15 cellular contexts compared by ENCODE assay signal in genomic region chr2:128746356-128746755, GRCh38.
DNase-seq lines count a peak whose midpoint lies in the region; ATAC-seq, FAIRE-seq and TF ChIP-seq lines count a peak whose summit lies in the region.
"Had no signal": no experiment of that assay in that cellular context is flagged by ENCODE, and none has a peak within 500 bp of the region (broad histone marks: within the 10 kb centered on the region; RNA-seq: fewer than 3 reads in every experiment).

No MANE protein-coding gene starts in this region.

- H3K27me3 Mint-ChIP-seq in osteocyte (ENCODE audit: unreplicated experiment): no peaks in the 10 kb centered on the region
- H3K27me3 Mint-ChIP-seq: stimulated activated memory B cell treated with anti-CD40 and anti-IgM and Interleukin-4, amounts not matched to agents 10 μg/mL and 1 μg/mL and 100 μg/mL, for 72 hours had no signal

- peak; percentile 41 for DNase-seq in HTR-8/SVneo (ENCODE audit: insufficient read length, low spot score)
- peak; percentile 90 for DNase-seq in RWPE2 (ENCODE audit: low spot score)
- DNase-seq in fibroblast of pulmonary artery (ENCODE audit: low read depth): peak; percentile 96
- DNase-seq in osteocyte (ENCODE audit: extremely low spot score, unreplicated experiment): peak; percentile 83
- DNase-seq in Kasumi-1 (lab: John Stamatoyannopoulos, UW): no peak
- DNase-seq in cerebellum (ENCODE audit: low spot score): no peak
- no peak for DNase-seq in activated CD4-positive, CD25-positive, alpha-beta regulatory T cell (lab: John Stamatoyannopoulos, UW)
- no peak for DNase-seq in stimulated activated CD4-positive, alpha-beta T cell treated with anti-CD3 and anti-CD28 coated beads, Interleukin-1b, Interleukin-23, amount 100 ng/mL, for 48 hours
- DNase-seq: activated CD4-positive, alpha-beta T cell treated with anti-CD3 and anti-CD28 coated beads, Interleukin-2, amount 50 U/mL, for 1 hour; activated effector memory CD4-positive, alpha-beta T cell treated with anti-CD3 and anti-CD28 coated beads, Interleukin-2, amount 50 U/mL, for 16 hours; BE2C; colonic mucosa; foreskin fibroblast; NCI-H187 had no signal

- H3K36me3 Mint-ChIP-seq in osteocyte (ENCODE audit: unreplicated experiment): no peaks in the 10 kb centered on the region
- H3K36me3 Mint-ChIP-seq: stimulated activated memory B cell treated with anti-CD40 and anti-IgM and Interleukin-4, amounts not matched to agents 10 μg/mL and 1 μg/mL and 100 μg/mL, for 72 hours had no signal

- peak overlapping the region; percentile 34 for H3K4me3 Mint-ChIP-seq in osteocyte (ENCODE audit: unreplicated experiment)
- H3K4me3 Mint-ChIP-seq: stimulated activated memory B cell treated with anti-CD40 and anti-IgM and Interleukin-4, amounts not matched to agents 10 μg/mL and 1 μg/mL and 100 μg/mL, for 72 hours had no signal

- H3K4me3 ChIP-seq in RWPE2 (ENCODE audit: severe bottlenecking) (no peak overlapping the region), fibroblast of pulmonary artery (replicated peaks; ENCODE audit: low read depth, low read length) (peak overlapping the region; percentile 10)
- H3K4me3 ChIP-seq: colonic mucosa had no signal

- H3K9me3 Mint-ChIP-seq in osteocyte (ENCODE audit: unreplicated experiment): no peaks in the 10 kb centered on the region
- H3K9me3 Mint-ChIP-seq: stimulated activated memory B cell treated with anti-CD40 and anti-IgM and Interleukin-4, amounts not matched to agents 10 μg/mL and 1 μg/mL and 100 μg/mL, for 72 hours had no signal

- peak; percentile 95 for ATAC-seq in RWPE2 (ENCODE audit: low read depth)
- ATAC-seq: stimulated activated memory B cell treated with anti-CD40 and anti-IgM and Interleukin-4, amounts not matched to agents 10 μg/mL and 1 μg/mL and 100 μg/mL, for 72 hours had no signal

- TF ChIP-seq CTCF in RWPE2 (IDR thresholded peaks at IDR 0.05; ENCODE audit: poor library complexity, severe bottlenecking): no peak
- TF ChIP-seq CTCF in fibroblast of pulmonary artery (IDR thresholded peaks at IDR 0.05; ENCODE audit: low read length, missing control alignments): no peak
- TF ChIP-seq CTCF in osteocyte (IDR thresholded peaks at IDR 0.05): no peak

- H3K4me1 ChIP-seq in RWPE2 (ENCODE audit: insufficient read depth, poor library complexity, severe bottlenecking): peaks cover 22% of the 10 kb centered on the region
- H3K4me1 ChIP-seq: BE2C, colonic mucosa had no signal

- H3K4me1 Mint-ChIP-seq in osteocyte (ENCODE audit: unreplicated experiment): peaks cover 51% of the 10 kb centered on the region

- H3K9me3 ChIP-seq in RWPE2 (ENCODE audit: severe bottlenecking): no peaks in the 10 kb centered on the region
- H3K9me3 ChIP-seq: BE2C, colonic mucosa had no signal

- peak; percentile 40 for FAIRE-seq in HTR-8/SVneo (lab: Jason Lieb, UNC)

- H3K27ac ChIP-seq in RWPE2 (ENCODE audit: poor library complexity, severe bottlenecking): peak overlapping the region; percentile 90
- H3K27ac ChIP-seq: colonic mucosa had no signal

- H3K27ac Mint-ChIP-seq in osteocyte (ENCODE audit: unreplicated experiment): peak overlapping the region; percentile 90
- H3K27ac Mint-ChIP-seq: stimulated activated memory B cell treated with anti-CD40 and anti-IgM and Interleukin-4, amounts not matched to agents 10 μg/mL and 1 μg/mL and 100 μg/mL, for 72 hours had no signal

- no peaks in the 10 kb centered on the region for H3K27me3 ChIP-seq in RWPE2 (ENCODE audit: insufficient read depth, poor library complexity, severe bottlenecking)
- H3K27me3 ChIP-seq: BE2C, colonic mucosa had no signal

- no peaks in the 10 kb centered on the region for H3K36me3 ChIP-seq in RWPE2 (ENCODE audit: low read depth)
- H3K36me3 ChIP-seq: BE2C, colonic mucosa had no signal

Comparison
In these comparisons a context has a peak if more than half of its experiments do, and no peak if none do; other contexts are left out.
1. DNase-seq: peak in HTR-8/SVneo (single experiment), RWPE2 (single experiment), fibroblast of pulmonary artery (single experiment) and osteocyte (single experiment); none in Kasumi-1 (0 of 2), cerebellum (single experiment), activated CD4-positive, CD25-positive, alpha-beta regulatory T cell (0 of 4) and stimulated activated CD4-positive, alpha-beta T cell treated with anti-CD3 and anti-CD28 coated beads, Interleukin-1b, Interleukin-23, amount 100 ng/mL, for 48 hours (single experiment).